In genomic region chrX:48071064-48071985, GRCh38 we compare ENCODE assay signal across 8 cellular contexts. TPM values are rescaled to one million over a fixed set of nuclear protein-coding genes. Genes with fewer than 3 reads are reported as not detected.
A peak's percentile ranks its signal among the peaks of the same experiment; 100 is the strongest.
DNase-seq lines count a peak whose midpoint lies in the region; FAIRE-seq and TF ChIP-seq lines count a peak whose summit lies in the region.

Gene ZNF630 (minus strand): TSS chrX:48071640. CDS start chrX:48066886, 4,754 bp downstream.

- no peaks in the 10 kb centered on the region for H3K36me3 ChIP-seq in H7 (replicated peaks; ENCODE audit: control insufficient read depth, insufficient read depth, low read length)
- H3K36me3 ChIP-seq in WERI-Rb-1 = no peaks in the 10 kb centered on the region
- no peaks in the 10 kb centered on the region for H3K36me3 ChIP-seq in small intestine (ENCODE audit: control insufficient read depth in 2 of 2, insufficient read depth in 2 of 2, low read length in 2 of 2)

- no peak for FAIRE-seq in small intestine (lab: Jason Lieb, UNC)

- DNase-seq in EH (ENCODE audit: low read depth) = peak; percentile 50
- DNase-seq in H7 = peak; percentile 87
- peak; percentile 30 for DNase-seq in NCI-H1417 treated with DMSO at 0.1 percent for 48 hours (lab: John Stamatoyannopoulos, UW)
- peak; percentile 88 for DNase-seq in WERI-Rb-1
- DNase-seq in caudate nucleus (lab: John Stamatoyannopoulos, UW) = peak in 56 of 61 donors; percentile 1 to 81 (median 33)
- peak; percentile 62 for DNase-seq in iris pigment epithelial cell (ENCODE audit: low read depth)
- DNase-seq in small intestine = peak; percentile 89
- no peak for DNase-seq in HUDEP-2 (lab: John Stamatoyannopoulos, UW; ENCODE audit: unreplicated experiment in 76 of 76)

- H3K27me3 ChIP-seq in H7 (ENCODE audit: control insufficient read depth, insufficient read depth, low read length) (no peaks in the 10 kb centered on the region), WERI-Rb-1 (ENCODE audit: insufficient read depth, low read depth, severe bottlenecking) (no peaks in the 10 kb centered on the region), small intestine (ENCODE audit: control insufficient read depth in 2 of 2, insufficient read depth in 2 of 2, low read length in 2 of 2) (no peaks in the 10 kb centered on the region)

- TF ChIP-seq CTCF in WERI-Rb-1 (IDR thresholded peaks at IDR 0.05; ENCODE audit: low read depth, low read length) = no peak

- H3K27ac ChIP-seq in WERI-Rb-1 (peak within 1 kb of the TSS; percentile 93), caudate nucleus (ENCODE audit: low read depth, low read length) (peak within 1 kb of the TSS; percentile 81), small intestine (ENCODE audit: low read depth in 1 of 2, low read length in 1 of 2) (peak within 1 kb of the TSS in 1 of 2 donors; percentile 90)

- 2 to 42% (median 10%) methylated on average over 42 to 48 of the region's 48 CpGs for WGBS in small intestine, 3 donors

- H3K4me1 ChIP-seq in small intestine (ENCODE audit: control insufficient read depth in 2 of 2, insufficient read depth in 1 of 2, low read depth in 1 of 2, low read length in 1 of 2) = no peaks in the 10 kb centered on the region

- no peaks in the 10 kb centered on the region for H3K9me3 ChIP-seq in WERI-Rb-1 (ENCODE audit: severe bottlenecking)
- H3K9me3 ChIP-seq in small intestine (ENCODE audit: control insufficient read depth, low read depth) = no peaks in the 10 kb centered on the region

- H3K4me3 ChIP-seq in H7 (ENCODE audit: insufficient read depth, low read depth, low read length) (peak within 1 kb of the TSS; percentile 62), WERI-Rb-1 (ENCODE audit: low read depth, low read length) (peak within 1 kb of the TSS; percentile 97), small intestine (ENCODE audit: low read depth in 1 of 2, low read length in 2 of 2) (peak within 1 kb of the TSS; percentile 46 to 50)

RNA-seq across cellular contexts. Expression of gene ZNF630, which starts in this region (rescaled TPM):
- total RNA-seq in H7 (2014; rRNA removed; shearing (Covaris generic)) = 1.0 and 1.4 TPM in 2 replicates
- polyA plus RNA-seq in small intestine = 1 to 10 TPM in 2 of 3 donors, under 1 TPM in 1; 0.54 to 2.5 (median 1.7) TPM

Comparison
In these comparisons a context has a peak if more than half of its experiments do, and no peak if none do; other contexts are left out.
1. DNase-seq: peak in EH (single experiment), H7 (single experiment), NCI-H1417 treated with DMSO at 0.1 percent for 48 hours (single experiment), WERI-Rb-1 (single experiment), caudate nucleus (56 of 61), iris pigment epithelial cell (single experiment) and small intestine (single experiment); none in HUDEP-2 (0 of 76).
2. Peak in every context shown above with its lines, with median percentiles within 50 percentile points of each other: H3K4me3 ChIP-seq.